In genomic region chr13:28558126-28558525, GRCh38 we compare ENCODE assay signal across 1 cellular context.
A peak's percentile ranks its signal among the peaks of the same experiment; 100 is the strongest.
TF ChIP-seq lines count a peak whose summit lies in the region.

No MANE protein-coding gene starts in this region.

TF ChIP-seq in K562, 482 proteins besides CTCF, POLR2A, EP300 and RAD21 (continued from another document):
- TF ChIP-seq ETS1 (conservative IDR thresholded peaks at IDR 0.05; ENCODE audit: control insufficient read depth, low read depth, low read length) (no peak), ARNT (IDR thresholded peaks at IDR 0.05) (no peak), U2AF1 (optimal IDR thresholded peaks at IDR 0.05; ENCODE audit: low read depth, low read length) (no peak), ZZZ3 (IDR thresholded peaks at IDR 0.05) (no peak), RB1 (IDR thresholded peaks at IDR 0.05; ENCODE audit: low read depth) (no peak), ZNF318 (IDR thresholded peaks at IDR 0.05; ENCODE audit: borderline replicate concordance in 1 of 2, low read depth in 1 of 2) (no peak), ATF7 (IDR thresholded peaks at IDR 0.05) (peak; percentile 27; the same call in 1 of the 2 replicates), CEBPG (CRISPR knock-in tag; IDR thresholded peaks at IDR 0.05) (no peak), CEBPG (tag; conservative IDR thresholded peaks at IDR 0.05 in 1 of 2, IDR thresholded peaks at IDR 0.05 in 1 of 2) (peak in 1 of 2 experiments; percentile 73; a peak in 2 of 4 replicates), HNRNPLL (IDR thresholded peaks at IDR 0.05; ENCODE audit: low read depth, low read length, poor library complexity, severe bottlenecking) (no peak)
